In the genomic region with DNA sequence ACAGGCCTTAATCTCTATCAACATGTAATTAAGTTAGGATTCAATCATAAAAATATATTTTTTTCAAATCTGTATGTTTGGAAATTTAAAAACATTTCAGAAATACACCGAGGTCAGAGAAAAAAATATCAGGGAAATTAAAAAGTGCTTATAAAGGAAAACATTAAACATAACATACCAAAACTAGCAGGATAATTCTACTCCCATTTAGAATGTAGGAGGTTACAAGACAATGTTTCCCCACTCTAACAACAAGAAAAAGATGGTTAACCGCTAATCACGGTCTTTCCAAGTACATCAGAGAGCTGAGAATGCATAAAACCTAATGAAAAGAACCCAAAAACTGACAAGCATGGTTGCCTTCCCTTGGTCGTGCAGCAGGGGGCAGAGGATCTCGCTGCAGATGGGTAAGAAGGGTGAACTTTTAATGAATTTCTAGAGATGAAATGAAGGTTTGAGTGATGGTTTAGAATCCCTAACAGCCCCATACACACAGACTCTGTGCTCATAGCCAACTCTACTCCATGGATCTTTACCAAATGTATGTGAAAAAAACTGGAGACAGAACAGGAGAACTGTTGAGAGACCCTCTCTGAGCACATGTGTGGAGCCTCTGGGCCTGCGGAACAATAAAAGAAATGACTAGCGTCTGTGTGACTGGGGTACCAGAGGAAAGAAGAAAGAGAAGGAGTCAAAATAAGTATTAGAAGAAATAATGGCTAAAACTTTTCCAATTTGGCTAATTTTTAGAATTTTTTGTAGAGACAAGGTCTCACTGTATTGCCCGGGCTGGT, we compare ENCODE assay signal across 7 cellular contexts. TPM values are rescaled to one million over a fixed set of nuclear protein-coding genes. Genes with fewer than 3 reads are reported as not detected.
DNase-seq lines count a peak whose midpoint lies in the region; ATAC-seq and TF ChIP-seq lines count a peak whose summit lies in the region.

No MANE protein-coding gene starts in this region.

- no peak for TF ChIP-seq EP300 in sigmoid colon (IDR thresholded peaks at IDR 0.05)

- DNase-seq in NB4 (ENCODE audit: low read depth) (peak; percentile 63), erythroblast (lab: John Stamatoyannopoulos, UW) (peak; percentile 56 to 71), sigmoid colon (no peak), NCI-H345 treated with DMSO at 0.1 percent for 48 hours (lab: John Stamatoyannopoulos, UW; ENCODE audit: unreplicated experiment) (no peak)
- peak; percentile 68 for DNase-seq in activated CD8-positive, alpha-beta memory T cell treated with anti-CD3 and anti-CD28 coated beads for 24 hours

- WGBS in sigmoid colon, 2 donors: 52 to 61% methylated on average over 8 of the region's 8 CpGs

- no peaks in the 10 kb centered on the region for H3K4me1 ChIP-seq in sigmoid colon

- no peaks in the 10 kb centered on the region for H3K27me3 ChIP-seq in sigmoid colon

- H3K36me3 ChIP-seq in sigmoid colon: no peaks in the 10 kb centered on the region

- TF ChIP-seq CTCF in GM12873 (IDR thresholded peaks at IDR 0.05; ENCODE audit: insufficient read depth, low read depth, low read length, missing control alignments) (peak; percentile 83), NB4 (IDR thresholded peaks at IDR 0.05; ENCODE audit: low read depth, low read length) (peak; percentile 64), sigmoid colon (IDR thresholded peaks at IDR 0.05) (peak; percentile 13 to 45 (median 35))

- no peak for ATAC-seq in GM19328 (IDR thresholded peaks at IDR 0.05; ENCODE audit: unreplicated experiment)

- no peak overlapping the region for H3K27ac ChIP-seq in sigmoid colon

- no peak overlapping the region for H3K4me3 ChIP-seq in NB4 (ENCODE audit: low read depth, low read length)
- no peak overlapping the region for H3K4me3 ChIP-seq in sigmoid colon

- intact Hi-C loops in sigmoid colon (cut with DNase I): no loop called here

- TF ChIP-seq POLR2A in NB4 (IDR thresholded peaks at IDR 0.05; ENCODE audit: extremely low read depth, insufficient read length): no peak
- TF ChIP-seq POLR2A in erythroblast (IDR thresholded peaks at IDR 0.05; ENCODE audit: low read length): no peak
- no peak for TF ChIP-seq POLR2A in sigmoid colon (IDR thresholded peaks at IDR 0.05)

- no peaks in the 10 kb centered on the region for H3K9me3 ChIP-seq in sigmoid colon

RNA-seq across cellular contexts. Expression of a gene that starts 51.3 kb away (rescaled TPM):
- 100 to 1,000 TPM; 104 to 149 (median 123) TPM for total RNA-seq in sigmoid colon
- polyA plus RNA-seq in sigmoid colon: 10 to 100 TPM; 66.6 to 94.2 (median 79.3) TPM

Comparison
In these comparisons a context has a peak if more than half of its experiments do, and no peak if none do; other contexts are left out.
1. DNase-seq: peak in NB4 (single experiment), activated CD8-positive, alpha-beta memory T cell treated with anti-CD3 and anti-CD28 coated beads for 24 hours (single experiment) and erythroblast (2 of 2); none in sigmoid colon (single experiment) and NCI-H345 treated with DMSO at 0.1 percent for 48 hours (single experiment).
2. Peak in every context shown above with its lines, with median percentiles within 50 percentile points of each other: CTCF ChIP-seq.